8 cellular contexts compared by ENCODE assay signal in the genomic region with DNA sequence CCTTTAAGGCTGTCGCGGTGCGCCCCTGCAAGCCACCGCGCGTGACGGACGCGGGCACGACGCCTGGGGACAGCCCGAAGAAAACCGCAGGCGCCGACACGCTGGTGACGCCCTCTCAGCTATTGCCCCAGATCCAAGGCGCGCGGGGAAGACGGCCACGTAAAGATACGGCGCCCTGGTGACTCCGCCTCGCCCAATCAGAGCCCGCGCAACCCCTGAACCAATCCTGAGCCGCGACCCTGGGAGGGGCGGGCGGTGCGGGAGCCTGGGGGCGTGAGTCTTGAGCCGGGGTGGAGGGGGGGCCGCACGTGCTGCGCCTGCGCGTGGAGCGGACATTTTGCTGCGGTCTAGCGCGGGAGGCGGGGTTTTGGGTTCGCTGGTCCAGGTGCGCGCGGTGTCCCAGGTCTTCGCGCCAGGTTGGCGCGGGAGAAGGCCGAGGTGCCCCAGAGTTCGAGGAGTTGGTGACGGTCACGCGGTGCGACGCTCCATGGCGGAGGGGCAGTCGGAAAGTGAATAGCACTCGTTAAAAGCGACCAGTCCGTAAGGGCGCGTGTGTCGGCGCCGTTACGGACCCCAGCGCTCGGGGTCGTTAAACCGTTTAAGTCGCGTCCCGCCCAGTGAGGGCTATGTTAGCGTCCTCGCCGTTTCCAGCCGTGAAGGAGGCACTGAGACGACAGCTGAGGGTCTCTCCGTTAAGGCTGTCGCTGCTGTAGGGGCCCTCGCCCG. TPM values are rescaled to one million over a fixed set of nuclear protein-coding genes. Genes with fewer than 3 reads are reported as not detected.
DNase-seq lines count a peak whose midpoint lies in the region; ATAC-seq and TF ChIP-seq lines count a peak whose summit lies in the region.

No MANE protein-coding gene starts in this region.

- H3K27ac ChIP-seq in right cardiac atrium (ENCODE audit: low read length) = peak overlapping the region; percentile 82
- peak overlapping the region; percentile 88 to 93 for H3K27ac ChIP-seq in uterus

- H3K36me3 Mint-ChIP-seq in T-helper 17 cell (ENCODE audit: low read depth) = no peaks in the 10 kb centered on the region

- intact Hi-C loops in right cardiac atrium (cut with DNase I) = no loop called here
- intact Hi-C loops in uterus (cut with DNase I; ENCODE audit: low total_unique reads) = no loop called here

- peaks cover 10% of the 10 kb centered on the region for H3K4me1 Mint-ChIP-seq in T-helper 17 cell

- ATAC-seq in GM18499 (IDR thresholded peaks at IDR 0.05; ENCODE audit: insufficient read depth, unreplicated experiment) (peak; percentile 87), HG02938 (IDR thresholded peaks at IDR 0.05; ENCODE audit: unreplicated experiment) (peak; percentile 99), T-helper 17 cell (peak; percentile 98), right cardiac atrium (peak; percentile 100)

- H3K27ac Mint-ChIP-seq in T-helper 17 cell = peak overlapping the region; percentile 96

- DNase-seq in NCI-H1694 treated with DMSO at 0.1 percent for 48 hours (lab: John Stamatoyannopoulos, UW) (peak; percentile 92), T-helper 17 cell (peak; percentile 97 to 98 (median 98)), anterior cingulate cortex (lab: John Stamatoyannopoulos, UW) (peak; percentile 70 to 98 (median 96)), right cardiac atrium (peak; percentile 98 to 100 (median 99)), pulmonary artery endothelial cell (ENCODE audit: low read depth, low spot score) (peak; percentile 87), uterus (peak; percentile 97 to 98)

- no peaks in the 10 kb centered on the region for H3K27me3 Mint-ChIP-seq in T-helper 17 cell

- H3K9me3 ChIP-seq in T-helper 17 cell (ENCODE audit: control insufficient read depth, low read length, poor library complexity, severe bottlenecking) = no peaks in the 10 kb centered on the region
- H3K9me3 ChIP-seq in right cardiac atrium (ENCODE audit: control insufficient read depth, low read length) = no peaks in the 10 kb centered on the region
- no peaks in the 10 kb centered on the region for H3K9me3 ChIP-seq in uterus

- H3K4me1 ChIP-seq in right cardiac atrium (ENCODE audit: control insufficient read depth, insufficient read depth, low read length) = no peaks in the 10 kb centered on the region
- no peaks in the 10 kb centered on the region for H3K4me1 ChIP-seq in uterus

- peak; percentile 92 to 93 for TF ChIP-seq POLR2A in uterus (IDR thresholded peaks at IDR 0.05)

- peak in 1 of 4 experiments; percentile 30 for TF ChIP-seq CTCF in uterus (IDR thresholded peaks at IDR 0.05)

- 1% methylated on average over 87 of the region's 87 CpGs for WGBS in right cardiac atrium

- H3K4me3 ChIP-seq in right cardiac atrium (ENCODE audit: low read length) (peak overlapping the region; percentile 49), uterus (peak overlapping the region; percentile 79 to 90)

- H3K4me3 Mint-ChIP-seq in T-helper 17 cell = peak overlapping the region; percentile 92

- no peaks in the 10 kb centered on the region for H3K27me3 ChIP-seq in right cardiac atrium (ENCODE audit: control insufficient read depth, insufficient read depth)
- no peaks in the 10 kb centered on the region for H3K27me3 ChIP-seq in uterus

- H3K36me3 ChIP-seq in uterus = no peaks in the 10 kb centered on the region

RNA-seq across cellular contexts. Expression of gene NMUR1, which starts 15.9 kb away (rescaled TPM):
- total RNA-seq in T-helper 17 cell = under 1 TPM; 0.35 to 0.55 TPM
- 1 to 10 TPM in 2 of 4 donors, under 1 TPM in 2; 0.50 to 1.9 (median 1.00) TPM for total RNA-seq in right cardiac atrium
- polyA plus RNA-seq in right cardiac atrium = 1.0 TPM
- not detected in 2 replicates for total RNA-seq in pulmonary artery endothelial cell
- total RNA-seq in uterus = under 1 TPM in 2 of 4 donors, not detected in 2; 0.41 to 0.67 TPM

RNA-seq across cellular contexts. Expression of gene NCL, which starts 50.1 kb away (rescaled TPM):
- total RNA-seq in T-helper 17 cell = 100 to 1,000 TPM; 385 to 428 TPM
- total RNA-seq in right cardiac atrium = 100 to 1,000 TPM; 251 to 327 (median 267) TPM
- 122 TPM for polyA plus RNA-seq in right cardiac atrium
- total RNA-seq in pulmonary artery endothelial cell = 409 and 566 TPM in 2 replicates
- total RNA-seq in uterus = 100 to 1,000 TPM in 2 of 4 donors, 10 to 100 TPM in 2; 68.8 to 429 (median 129) TPM

Comparison
In these comparisons a context has a peak if more than half of its experiments do, and no peak if none do; other contexts are left out.
1. Peak in every context shown above with its lines: DNase-seq, ATAC-seq, H3K4me3 ChIP-seq and H3K27ac ChIP-seq.